Comparison of ENCODE assay signal across 1 cellular context in the genomic region with DNA sequence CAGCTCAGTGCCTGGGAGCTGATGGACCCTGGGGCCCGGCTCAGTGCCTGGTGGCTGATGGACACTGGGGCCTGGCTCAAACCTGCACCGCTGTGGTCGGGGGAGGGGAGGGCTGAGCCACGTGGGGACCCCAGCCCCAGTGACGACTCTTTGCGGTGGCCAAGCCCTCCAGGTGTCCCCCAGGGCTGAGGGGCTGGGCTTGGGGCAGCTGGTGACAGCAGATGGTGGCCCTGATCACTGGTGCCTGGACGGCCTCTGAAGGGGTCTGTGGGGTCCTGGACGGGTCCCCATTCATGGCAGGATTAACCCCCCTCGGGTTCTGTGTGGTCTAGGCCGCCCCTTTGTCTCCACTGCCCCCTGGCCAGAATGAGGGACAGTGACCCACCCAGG.
TF ChIP-seq lines count a peak whose summit lies in the region.

No MANE protein-coding gene starts in this region.

TF ChIP-seq in H1, 55 proteins besides CTCF, POLR2A, EP300 and RAD21:
- no peak for TF ChIP-seq CREB1 (IDR thresholded peaks at IDR 0.05)
- no peak for TF ChIP-seq NANOG (IDR thresholded peaks at IDR 0.05; ENCODE audit: insufficient read depth, low read depth, low read length, poor library complexity, severe bottlenecking)
- TF ChIP-seq SP4 (IDR thresholded peaks at IDR 0.05; ENCODE audit: low read length) = no peak
- no peak for TF ChIP-seq GTF2F1 (IDR thresholded peaks at IDR 0.05; ENCODE audit: borderline replicate concordance, low read depth, low read length)
- TF ChIP-seq TAF7 (optimal IDR thresholded peaks at IDR 0.05; ENCODE audit: borderline replicate concordance, low read depth, low read length) = no peak
- TF ChIP-seq RXRA (IDR thresholded peaks at IDR 0.05; ENCODE audit: insufficient read depth, low read depth, low read length) = no peak
- no peak for TF ChIP-seq ZNF274 (IDR thresholded peaks at IDR 0.05; ENCODE audit: borderline replicate concordance, extremely low read depth, low read length)
- TF ChIP-seq TCF12 (IDR thresholded peaks at IDR 0.05; ENCODE audit: low read depth, low read length) = no peak
- TF ChIP-seq TBP (IDR thresholded peaks at IDR 0.05; ENCODE audit: low read depth, low read length) = no peak
- TF ChIP-seq ATF3 (IDR thresholded peaks at IDR 0.05; ENCODE audit: insufficient read depth, low read depth, low read length) = no peak
- no peak for TF ChIP-seq GABPA (IDR thresholded peaks at IDR 0.05; ENCODE audit: borderline replicate concordance, insufficient read depth, low read length)
- TF ChIP-seq ASH2L (IDR thresholded peaks at IDR 0.05; ENCODE audit: low read length) = no peak
- TF ChIP-seq POU5F1 (IDR thresholded peaks at IDR 0.05; ENCODE audit: low read depth, low read length) = no peak
- TF ChIP-seq, protein P1, sequence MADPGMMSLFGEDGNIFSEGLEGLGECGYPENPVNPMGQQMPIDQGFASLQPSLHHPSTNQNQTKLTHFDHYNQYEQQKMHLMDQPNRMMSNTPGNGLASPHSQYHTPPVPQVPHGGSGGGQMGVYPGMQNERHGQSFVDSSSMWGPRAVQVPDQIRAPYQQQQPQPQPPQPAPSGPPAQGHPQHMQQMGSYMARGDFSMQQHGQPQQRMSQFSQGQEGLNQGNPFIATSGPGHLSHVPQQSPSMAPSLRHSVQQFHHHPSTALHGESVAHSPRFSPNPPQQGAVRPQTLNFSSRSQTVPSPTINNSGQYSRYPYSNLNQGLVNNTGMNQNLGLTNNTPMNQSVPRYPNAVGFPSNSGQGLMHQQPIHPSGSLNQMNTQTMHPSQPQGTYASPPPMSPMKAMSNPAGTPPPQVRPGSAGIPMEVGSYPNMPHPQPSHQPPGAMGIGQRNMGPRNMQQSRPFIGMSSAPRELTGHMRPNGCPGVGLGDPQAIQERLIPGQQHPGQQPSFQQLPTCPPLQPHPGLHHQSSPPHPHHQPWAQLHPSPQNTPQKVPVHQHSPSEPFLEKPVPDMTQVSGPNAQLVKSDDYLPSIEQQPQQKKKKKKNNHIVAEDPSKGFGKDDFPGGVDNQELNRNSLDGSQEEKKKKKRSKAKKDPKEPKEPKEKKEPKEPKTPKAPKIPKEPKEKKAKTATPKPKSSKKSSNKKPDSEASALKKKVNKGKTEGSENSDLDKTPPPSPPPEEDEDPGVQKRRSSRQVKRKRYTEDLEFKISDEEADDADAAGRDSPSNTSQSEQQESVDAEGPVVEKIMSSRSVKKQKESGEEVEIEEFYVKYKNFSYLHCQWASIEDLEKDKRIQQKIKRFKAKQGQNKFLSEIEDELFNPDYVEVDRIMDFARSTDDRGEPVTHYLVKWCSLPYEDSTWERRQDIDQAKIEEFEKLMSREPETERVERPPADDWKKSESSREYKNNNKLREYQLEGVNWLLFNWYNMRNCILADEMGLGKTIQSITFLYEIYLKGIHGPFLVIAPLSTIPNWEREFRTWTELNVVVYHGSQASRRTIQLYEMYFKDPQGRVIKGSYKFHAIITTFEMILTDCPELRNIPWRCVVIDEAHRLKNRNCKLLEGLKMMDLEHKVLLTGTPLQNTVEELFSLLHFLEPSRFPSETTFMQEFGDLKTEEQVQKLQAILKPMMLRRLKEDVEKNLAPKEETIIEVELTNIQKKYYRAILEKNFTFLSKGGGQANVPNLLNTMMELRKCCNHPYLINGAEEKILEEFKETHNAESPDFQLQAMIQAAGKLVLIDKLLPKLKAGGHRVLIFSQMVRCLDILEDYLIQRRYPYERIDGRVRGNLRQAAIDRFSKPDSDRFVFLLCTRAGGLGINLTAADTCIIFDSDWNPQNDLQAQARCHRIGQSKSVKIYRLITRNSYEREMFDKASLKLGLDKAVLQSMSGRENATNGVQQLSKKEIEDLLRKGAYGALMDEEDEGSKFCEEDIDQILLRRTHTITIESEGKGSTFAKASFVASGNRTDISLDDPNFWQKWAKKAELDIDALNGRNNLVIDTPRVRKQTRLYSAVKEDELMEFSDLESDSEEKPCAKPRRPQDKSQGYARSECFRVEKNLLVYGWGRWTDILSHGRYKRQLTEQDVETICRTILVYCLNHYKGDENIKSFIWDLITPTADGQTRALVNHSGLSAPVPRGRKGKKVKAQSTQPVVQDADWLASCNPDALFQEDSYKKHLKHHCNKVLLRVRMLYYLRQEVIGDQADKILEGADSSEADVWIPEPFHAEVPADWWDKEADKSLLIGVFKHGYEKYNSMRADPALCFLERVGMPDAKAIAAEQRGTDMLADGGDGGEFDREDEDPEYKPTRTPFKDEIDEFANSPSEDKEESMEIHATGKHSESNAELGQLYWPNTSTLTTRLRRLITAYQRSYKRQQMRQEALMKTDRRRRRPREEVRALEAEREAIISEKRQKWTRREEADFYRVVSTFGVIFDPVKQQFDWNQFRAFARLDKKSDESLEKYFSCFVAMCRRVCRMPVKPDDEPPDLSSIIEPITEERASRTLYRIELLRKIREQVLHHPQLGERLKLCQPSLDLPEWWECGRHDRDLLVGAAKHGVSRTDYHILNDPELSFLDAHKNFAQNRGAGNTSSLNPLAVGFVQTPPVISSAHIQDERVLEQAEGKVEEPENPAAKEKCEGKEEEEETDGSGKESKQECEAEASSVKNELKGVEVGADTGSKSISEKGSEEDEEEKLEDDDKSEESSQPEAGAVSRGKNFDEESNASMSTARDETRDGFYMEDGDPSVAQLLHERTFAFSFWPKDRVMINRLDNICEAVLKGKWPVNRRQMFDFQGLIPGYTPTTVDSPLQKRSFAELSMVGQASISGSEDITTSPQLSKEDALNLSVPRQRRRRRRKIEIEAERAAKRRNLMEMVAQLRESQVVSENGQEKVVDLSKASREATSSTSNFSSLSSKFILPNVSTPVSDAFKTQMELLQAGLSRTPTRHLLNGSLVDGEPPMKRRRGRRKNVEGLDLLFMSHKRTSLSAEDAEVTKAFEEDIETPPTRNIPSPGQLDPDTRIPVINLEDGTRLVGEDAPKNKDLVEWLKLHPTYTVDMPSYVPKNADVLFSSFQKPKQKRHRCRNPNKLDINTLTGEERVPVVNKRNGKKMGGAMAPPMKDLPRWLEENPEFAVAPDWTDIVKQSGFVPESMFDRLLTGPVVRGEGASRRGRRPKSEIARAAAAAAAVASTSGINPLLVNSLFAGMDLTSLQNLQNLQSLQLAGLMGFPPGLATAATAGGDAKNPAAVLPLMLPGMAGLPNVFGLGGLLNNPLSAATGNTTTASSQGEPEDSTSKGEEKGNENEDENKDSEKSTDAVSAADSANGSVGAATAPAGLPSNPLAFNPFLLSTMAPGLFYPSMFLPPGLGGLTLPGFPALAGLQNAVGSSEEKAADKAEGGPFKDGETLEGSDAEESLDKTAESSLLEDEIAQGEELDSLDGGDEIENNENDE (IDR thresholded peaks at IDR 0.05; ENCODE audit: insufficient replicate concordance, low read length) = no peak
